ENCODE assay signal across 26 cellular contexts in genomic region chr11:46402957-46403902, GRCh38. TPM values are rescaled to one million over a fixed set of nuclear protein-coding genes. Genes with fewer than 3 reads are reported as not detected.
"Had no signal": no experiment of that assay in that cellular context is flagged by ENCODE, and none has a peak within 500 bp of the region (broad histone marks: within the 10 kb centered on the region; RNA-seq: fewer than 3 reads in every experiment).

No MANE protein-coding gene starts in this region.

- H3K27ac ChIP-seq: hepatocyte, upper lobe of right lung, WERI-Rb-1 had no signal

- H3K27ac Mint-ChIP-seq: activated T-cell treated with anti-CD3 and anti-CD28 coated beads, Interleukin-2, amount 50 U/mL, for 24 hours; dendritic cell treated with granulocyte-macrophage colony-stimulating factor and Interleukin-4, amounts not matched to agents 40 ng/mL and 50 ng/mL, for 4 days; immature natural killer cell; nephron had no signal

- H3K27me3 ChIP-seq: hepatocyte, upper lobe of right lung had no signal

- H3K4me2 ChIP-seq: hepatocyte had no signal

- H3K9me3 Mint-ChIP-seq: activated naive CD4-positive, alpha-beta T cell treated with anti-CD3 and anti-CD28 coated beads, Interleukin-2, amount 50 U/mL, for 72 hours; activated T-cell treated with anti-CD3 and anti-CD28 coated beads, Interleukin-2, amount 50 U/mL, for 24 hours; brain; dendritic cell treated with granulocyte-macrophage colony-stimulating factor and Interleukin-4, amounts not matched to agents 40 ng/mL and 50 ng/mL, for 4 days; immature natural killer cell; nephron had no signal

- H2AFZ ChIP-seq: hepatocyte had no signal

- H3K4me3 Mint-ChIP-seq: activated T-cell treated with anti-CD3 and anti-CD28 coated beads, Interleukin-2, amount 50 U/mL, for 24 hours; brain; dendritic cell treated with granulocyte-macrophage colony-stimulating factor and Interleukin-4, amounts not matched to agents 40 ng/mL and 50 ng/mL, for 4 days; immature natural killer cell; nephron had no signal

- H3K79me2 ChIP-seq: hepatocyte had no signal

- ATAC-seq: activated naive CD4-positive, alpha-beta T cell treated with anti-CD3 and anti-CD28 coated beads, Interleukin-2, amount 50 U/mL, for 72 hours; upper lobe of right lung had no signal

- H3K27me3 Mint-ChIP-seq: activated T-cell treated with anti-CD3 and anti-CD28 coated beads, Interleukin-2, amount 50 U/mL, for 24 hours; brain; dendritic cell treated with granulocyte-macrophage colony-stimulating factor and Interleukin-4, amounts not matched to agents 40 ng/mL and 50 ng/mL, for 4 days had no signal

- H3K4me1 ChIP-seq: upper lobe of right lung had no signal

- H3K4me1 Mint-ChIP-seq: immature natural killer cell, nephron had no signal

- H3K9me3 ChIP-seq: upper lobe of right lung had no signal

- DNase-seq: activated CD4-positive, alpha-beta T cell treated with anti-CD3 and anti-CD28 coated beads for 1 hour; activated CD8-positive, alpha-beta memory T cell treated with anti-CD3 and anti-CD28 coated beads for 24 hours; activated CD8-positive, alpha-beta memory T cell treated with anti-CD3 and anti-CD28 coated beads, Interleukin-2, amount 50 U/mL, for 4 hours; activated gamma-delta T cell; activated T-cell treated with anti-CD3 and anti-CD28 coated beads, Interleukin-2, amount 50 U/mL, for 24 hours; caudate nucleus; effector CD4-positive, alpha-beta T cell; erythroblast; foreskin fibroblast; immature natural killer cell; kidney glomerular epithelial cell; midbrain; occipital lobe; stimulated activated CD4-positive, alpha-beta T cell treated with anti-CD3 and anti-CD28 coated beads, Interleukin-4, amount 100 ng/mL, for 24 hours; stimulated activated naive CD4-positive, alpha-beta T cell treated with Interleukin-2 at 50 U/mL for 16 hours; T-helper 1 cell; upper lobe of right lung; WERI-Rb-1 had no signal

- H3K4me3 ChIP-seq: hepatocyte, upper lobe of right lung had no signal

RNA-seq across cellular contexts. Expression of gene CHRM4, which starts 11.7 kb away (rescaled TPM):
- total RNA-seq: fibroblast of lung, renal cortical epithelial cell had no signal
- polyA plus RNA-seq: hepatocyte, liver had no signal
